8 cellular contexts compared by ENCODE assay signal in genomic region chr3:12661926-12662592, GRCh38.
DNase-seq lines count a peak whose midpoint lies in the region; ATAC-seq and TF ChIP-seq lines count a peak whose summit lies in the region.

No MANE protein-coding gene starts in this region.

- H3K4me3 ChIP-seq in HUES48 (ENCODE audit: low read depth, low read length) (peak overlapping the region; percentile 76), cardiac fibroblast (replicated peaks in 1 of 2; ENCODE audit: low read depth in 2 of 2, low read length in 2 of 2) (peak overlapping the region; percentile 87 to 99), muscle layer of colon (ENCODE audit: low read depth in 1 of 2, low read length in 2 of 2) (peak overlapping the region; percentile 84 to 98)

- TF ChIP-seq CTCF in 22Rv1 (IDR thresholded peaks at IDR 0.05), result no peak
- no peak for TF ChIP-seq CTCF in cardiac fibroblast (IDR thresholded peaks at IDR 0.05; ENCODE audit: low read depth, low read length)

- DNase-seq in cardiac fibroblast (ENCODE audit: low read depth in 2 of 2) (no peak), NCI-H69 (lab: John Stamatoyannopoulos, UW) (no peak), inferior parietal cortex (ENCODE audit: extremely low spot score) (no peak), SIG-M5 treated with dmso at 0.1 percent for 504 hours (lab: John Stamatoyannopoulos, UW; ENCODE audit: unreplicated experiment) (no peak)

- no peaks in the 10 kb centered on the region for H3K27me3 ChIP-seq in HUES48 (ENCODE audit: control insufficient read depth, insufficient read depth, low read length)
- H3K27me3 ChIP-seq in muscle layer of colon (ENCODE audit: control insufficient read depth in 1 of 2, insufficient read depth in 2 of 2, low read length in 2 of 2), result no peaks in the 10 kb centered on the region

- H3K9ac ChIP-seq in HUES48 (ENCODE audit: low read depth, low read length) (no peak overlapping the region), muscle layer of colon (ENCODE audit: low read length) (peak overlapping the region; percentile 98)

- H3K27ac ChIP-seq in 22Rv1, result peak overlapping the region; percentile 95
- H3K27ac ChIP-seq in HUES48 (ENCODE audit: low read depth, low read length), result no peak overlapping the region
- H3K27ac ChIP-seq in muscle layer of colon (ENCODE audit: low read depth, low read length), result peak overlapping the region; percentile 100

- no peak for ATAC-seq in GM19324 (IDR thresholded peaks at IDR 0.05; ENCODE audit: low FRiP score, unreplicated experiment)

- H3K36me3 ChIP-seq in HUES48 (ENCODE audit: control insufficient read depth, insufficient read depth, low read length), result no peaks in the 10 kb centered on the region
- H3K36me3 ChIP-seq in muscle layer of colon (ENCODE audit: insufficient read depth, low read length), result no peaks in the 10 kb centered on the region

- H3K9me3 ChIP-seq in HUES48 (ENCODE audit: control insufficient read depth, insufficient read depth, low read length), result no peaks in the 10 kb centered on the region
- no peaks in the 10 kb centered on the region for H3K9me3 ChIP-seq in muscle layer of colon (ENCODE audit: low read length)

- H3K4me1 ChIP-seq in HUES48 (ENCODE audit: control insufficient read depth, insufficient read depth, low read length) (peaks cover 18% of the 10 kb centered on the region; the same call in 1 of the 2 replicates), muscle layer of colon (ENCODE audit: insufficient read depth, low read length) (peaks cover 38% of the 10 kb centered on the region)
